Comparison of ENCODE assay signal across 8 cellular contexts in the genomic region with DNA sequence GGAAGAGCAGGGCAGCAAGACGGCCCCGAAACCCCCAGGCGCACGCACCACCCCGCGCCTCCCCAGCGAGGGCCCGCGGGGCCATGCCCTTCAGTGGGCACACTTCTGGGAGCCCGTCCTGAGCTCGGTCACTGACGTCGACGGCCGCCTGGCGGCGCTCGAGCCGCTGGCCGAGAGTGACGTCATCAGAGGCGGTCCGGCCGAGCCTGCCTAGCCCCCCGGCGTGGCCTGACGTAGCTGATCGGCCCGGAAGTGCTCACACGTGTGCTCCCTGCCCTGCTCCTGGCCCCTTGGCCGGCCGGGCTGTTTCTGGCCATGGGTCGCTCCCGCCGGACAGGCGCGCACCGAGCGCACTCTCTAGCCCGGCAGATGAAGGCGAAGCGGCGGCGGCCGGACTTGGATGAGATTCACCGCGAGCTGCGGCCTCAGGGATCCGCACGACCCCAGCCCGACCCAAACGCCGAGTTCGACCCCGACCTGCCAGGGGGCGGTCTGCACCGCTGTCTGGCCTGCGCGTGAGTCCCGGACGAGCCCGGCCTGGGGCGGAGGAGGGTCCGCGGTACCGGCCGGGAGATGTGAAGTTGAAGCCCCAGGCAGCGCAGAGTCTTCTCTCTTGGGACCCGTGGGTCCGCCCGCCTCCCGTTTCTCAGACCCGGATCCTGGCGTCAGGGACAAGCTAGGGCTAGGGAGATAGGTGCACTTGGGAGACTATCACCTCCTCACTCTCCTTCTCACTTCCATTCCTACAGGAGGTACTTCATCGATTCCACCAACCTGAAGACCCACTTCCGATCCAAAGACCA. TPM values are rescaled to one million over a fixed set of nuclear protein-coding genes. Genes with fewer than 3 reads are reported as not detected.
DNase-seq lines count a peak whose midpoint lies in the region; ATAC-seq and TF ChIP-seq lines count a peak whose summit lies in the region.

A gene (plus strand): TSS at position 240 of the 803 bp plus-strand sequence. CDS start 76 bp downstream, at position 316.

- peak; percentile 72 for TF ChIP-seq POLR2A in transverse colon (IDR thresholded peaks at IDR 0.05)

- H3K27ac ChIP-seq in cardiac muscle cell, result peak within 1 kb of the TSS; percentile 77
- H3K27ac ChIP-seq in transverse colon, result peak within 1 kb of the TSS; percentile 70 to 87 (median 78)

- peak; percentile 96 for DNase-seq in GM12865 (ENCODE audit: low read depth)
- peak; percentile 83 for DNase-seq in NCI-H1092 (lab: John Stamatoyannopoulos, UW)
- DNase-seq in T follicular helper cell (ENCODE audit: low read depth), result peak; percentile 63
- peak; percentile 98 for DNase-seq in adipocyte (ENCODE audit: low read depth)
- DNase-seq in cardiac muscle cell (ENCODE audit: low read depth in 1 of 2, low spot score in 1 of 2), result peak; percentile 96
- DNase-seq in pons (ENCODE audit: low spot score), result peak; percentile 83
- DNase-seq in transverse colon, result peak; percentile 94

- H3K27me3 ChIP-seq in adipocyte (replicated peaks; ENCODE audit: control insufficient read depth, insufficient read depth, low read length), result no peaks in the 10 kb centered on the region
- no peaks in the 10 kb centered on the region for H3K27me3 ChIP-seq in cardiac muscle cell
- H3K27me3 ChIP-seq in transverse colon, result no peaks in the 10 kb centered on the region

- intact Hi-C loops in transverse colon (cut with DNase I; ENCODE audit: low total_unique reads), result no loop called here

- H3K36me3 ChIP-seq in adipocyte (ENCODE audit: control insufficient read depth, insufficient read depth, low read length, severe bottlenecking) (no peaks in the 10 kb centered on the region), cardiac muscle cell (no peaks in the 10 kb centered on the region), transverse colon (no peaks in the 10 kb centered on the region)

- 3% methylated on average over 36 of the region's 76 CpGs; no CpG with 5 or more reads in 1 of the 2 donors for WGBS in transverse colon (ENCODE audit: low coverage in 1 of 2), 2 donors

- peak; percentile 91 for ATAC-seq in HG02588 (IDR thresholded peaks at IDR 0.05; ENCODE audit: unreplicated experiment)

- peak within 1 kb of the TSS; percentile 87 for H3K4me3 ChIP-seq in GM12865 (ENCODE audit: low read depth, low read length)
- peak within 1 kb of the TSS; percentile 89 for H3K4me3 ChIP-seq in adipocyte (ENCODE audit: low read length)
- H3K4me3 ChIP-seq in cardiac muscle cell, result peak within 1 kb of the TSS; percentile 85
- peak within 1 kb of the TSS; percentile 59 to 91 (median 62) for H3K4me3 ChIP-seq in transverse colon

- TF ChIP-seq EP300 in transverse colon (IDR thresholded peaks at IDR 0.05; ENCODE audit: low read depth), result no peak

- TF ChIP-seq CTCF in GM12865 (IDR thresholded peaks at IDR 0.05; ENCODE audit: insufficient read depth, low read depth, low read length, missing control alignments) (peak; percentile 98), cardiac muscle cell (IDR thresholded peaks at IDR 0.05; ENCODE audit: low read depth, low read length) (peak; percentile 87), transverse colon (IDR thresholded peaks at IDR 0.05) (peak; percentile 86 to 99 (median 93))

- H3K9me3 ChIP-seq in adipocyte (ENCODE audit: control insufficient read depth, low read length) (no peaks in the 10 kb centered on the region), cardiac muscle cell (ENCODE audit: low read depth) (no peaks in the 10 kb centered on the region), transverse colon (no peaks in the 10 kb centered on the region)

- H3K4me1 ChIP-seq in adipocyte (ENCODE audit: control insufficient read depth, insufficient read depth, low read length), result peaks cover 15% of the 10 kb centered on the region
- H3K4me1 ChIP-seq in cardiac muscle cell (ENCODE audit: low read depth), result peaks cover 11% of the 10 kb centered on the region
- H3K4me1 ChIP-seq in transverse colon, result peaks cover 8 to 19% (median 12%) of the 10 kb centered on the region in 4 donors

- H3K9ac ChIP-seq in adipocyte (ENCODE audit: low read length), result peak within 1 kb of the TSS; percentile 96

- in situ Hi-C loops in transverse colon (cut with MboI; ENCODE audit: low pct_ligation_motif_present in 1 of 4, low pct_unique_long_range_greater_than_20kb in 1 of 4, low sequenced_read_pairs in 3 of 4), result loop anchor here in 2 of 4 donors (25.0 kb wide), 1 partner anchor 133 kb away; a partner anchor contains a TSS

RNA-seq across cellular contexts. Expression of the gene that starts here (rescaled TPM):
- total RNA-seq in cardiac muscle cell (34.5 and 47.8 TPM in 2 replicates), transverse colon (10 to 100 TPM in 3 of 4 donors, not detected in 1; 18.7 to 27.2 (median 26.9) TPM)
- polyA plus RNA-seq in cardiac muscle cell, result 43.6 and 58.0 TPM in 2 replicates

Comparison
In these comparisons a context has a peak if more than half of its experiments do, and no peak if none do; other contexts are left out.
1. Peak in every context shown above with its lines: DNase-seq, ATAC-seq, H3K4me3 ChIP-seq and H3K27ac ChIP-seq.